ENCODE assay signal across 18 cellular contexts in the genomic region with DNA sequence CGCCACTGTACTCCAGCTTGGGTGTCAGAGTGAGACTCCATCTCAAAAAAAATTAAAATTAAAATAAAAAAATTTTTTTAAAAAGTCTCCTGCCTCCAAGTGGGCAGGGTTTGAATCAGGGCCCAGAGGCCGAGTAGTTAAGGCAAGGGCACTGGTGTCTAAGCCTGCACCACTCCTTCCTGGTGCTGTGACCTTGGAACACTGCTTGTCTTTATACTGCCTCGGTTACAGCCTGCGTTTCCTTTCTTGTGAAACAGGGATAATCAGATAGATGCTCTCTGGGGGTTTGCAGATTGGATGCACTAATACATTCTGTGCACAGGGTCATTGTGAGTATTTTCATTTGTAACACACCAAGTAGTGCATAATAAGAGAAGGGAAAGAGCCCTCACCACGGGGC. TPM values are rescaled to one million over a fixed set of nuclear protein-coding genes. Genes with fewer than 3 reads are reported as not detected.
DNase-seq lines count a peak whose midpoint lies in the region; ATAC-seq and TF ChIP-seq lines count a peak whose summit lies in the region.
"Had no signal": no experiment of that assay in that cellular context is flagged by ENCODE, and none has a peak within 500 bp of the region (broad histone marks: within the 10 kb centered on the region; RNA-seq: fewer than 3 reads in every experiment).

No MANE protein-coding gene starts in this region.

- H3K9me3 ChIP-seq in body of pancreas (no peaks in the 10 kb centered on the region), transverse colon (no peaks in the 10 kb centered on the region), smooth muscle cell (replicated peaks; ENCODE audit: low read depth) (no peaks in the 10 kb centered on the region)
- H3K9me3 ChIP-seq: Caco-2 had no signal

- H3K36me3 ChIP-seq in body of pancreas (replicated peaks in 1 of 2; ENCODE audit: insufficient read depth in 1 of 2, low read depth in 2 of 2) (no peaks in the 10 kb centered on the region), transverse colon (no peaks in the 10 kb centered on the region), smooth muscle cell (ENCODE audit: low read depth) (no peaks in the 10 kb centered on the region)

- H3K27ac Mint-ChIP-seq in stimulated activated naive B cell treated with anti-CD40 and anti-IgM and Interleukin-4, amounts not matched to agents 10 μg/mL and 1 μg/mL and 100 μg/mL, for 72 hours, result no peak overlapping the region

- peaks cover 3 to 22% of the 10 kb centered on the region in 2 donors for H3K4me1 Mint-ChIP-seq in stimulated activated naive B cell treated with anti-CD40 and anti-IgM and Interleukin-4, amounts not matched to agents 10 μg/mL and 1 μg/mL and 100 μg/mL, for 72 hours

- WGBS in body of pancreas, 2 donors, result 34% methylated on average over 5 of the region's 5 CpGs
- 53 to 75% methylated on average over 2 to 5 of the region's 5 CpGs for WGBS in transverse colon (ENCODE audit: low coverage in 1 of 2), 2 donors
- WGBS in smooth muscle cell (ENCODE audit: low lambda C conversion rate), result 93% methylated on average over 5 of the region's 5 CpGs

- H3K9ac ChIP-seq in smooth muscle cell (ENCODE audit: low read depth), result no peak overlapping the region

- DNase-seq in left ventricle myocardium superior (no peak), Right ventricle myocardium superior (no peak), body of pancreas (peak in 2 of 4 donors; percentile 52 to 54), left colon (peak in 1 of 2 donors; percentile 68), transverse colon (peak; percentile 48), smooth muscle cell (lab: John Stamatoyannopoulos, UW; ENCODE audit: unreplicated experiment) (no peak)
- DNase-seq in stimulated activated naive B cell treated with anti-CD40 and anti-IgM and Interleukin-4, amounts not matched to agents 10 μg/mL and 1 μg/mL and 100 μg/mL, for 72 hours, result no peak
- DNase-seq: ACHN; AML-193; Caco-2; CD4-positive, CD25-positive, alpha-beta regulatory T cell; EL; H7; Kasumi-1; NCI-H187 treated with DMSO at 0.1 percent for 48 hours; NCI-H345; NCI-H526 treated with DMSO at 0.1 percent for 48 hours had no signal

- H3K4me3 ChIP-seq in body of pancreas, result no peak overlapping the region
- H3K4me3 ChIP-seq in transverse colon, result no peak overlapping the region
- no peak overlapping the region for H3K4me3 ChIP-seq in smooth muscle cell

- H3K27ac ChIP-seq in body of pancreas, result peak overlapping the region in 1 of 4 donors; percentile 26
- H3K27ac ChIP-seq in transverse colon, result peak overlapping the region; percentile 71 to 83 (median 76)
- H3K27ac ChIP-seq in smooth muscle cell (ENCODE audit: low read depth), result no peak overlapping the region

- no peaks in the 10 kb centered on the region for H3K79me2 ChIP-seq in smooth muscle cell (ENCODE audit: low read depth)

- no peaks in the 10 kb centered on the region for H3K9me3 Mint-ChIP-seq in stimulated activated naive B cell treated with anti-CD40 and anti-IgM and Interleukin-4, amounts not matched to agents 10 μg/mL and 1 μg/mL and 100 μg/mL, for 72 hours
- H3K9me3 Mint-ChIP-seq: CD4-positive, CD25-positive, alpha-beta regulatory T cell had no signal

- H3K27me3 Mint-ChIP-seq in stimulated activated naive B cell treated with anti-CD40 and anti-IgM and Interleukin-4, amounts not matched to agents 10 μg/mL and 1 μg/mL and 100 μg/mL, for 72 hours, result peaks cover 26 to 37% of the 10 kb centered on the region in 2 donors
- H3K27me3 Mint-ChIP-seq: CD4-positive, CD25-positive, alpha-beta regulatory T cell had no signal

- no peaks in the 10 kb centered on the region for H4K20me1 ChIP-seq in smooth muscle cell (ENCODE audit: low read depth)

- no peak overlapping the region for H3K4me3 Mint-ChIP-seq in stimulated activated naive B cell treated with anti-CD40 and anti-IgM and Interleukin-4, amounts not matched to agents 10 μg/mL and 1 μg/mL and 100 μg/mL, for 72 hours
- H3K4me3 Mint-ChIP-seq: CD4-positive, CD25-positive, alpha-beta regulatory T cell had no signal

- H3K36me3 Mint-ChIP-seq in stimulated activated naive B cell treated with anti-CD40 and anti-IgM and Interleukin-4, amounts not matched to agents 10 μg/mL and 1 μg/mL and 100 μg/mL, for 72 hours, result no peaks in the 10 kb centered on the region
- H3K36me3 Mint-ChIP-seq: CD4-positive, CD25-positive, alpha-beta regulatory T cell had no signal

- ATAC-seq in left ventricle myocardium superior (peak; percentile 27), Right ventricle myocardium superior (ENCODE audit: poor library complexity) (no peak), body of pancreas (peak; percentile 49), left colon (peak; percentile 71), GM19328 (IDR thresholded peaks at IDR 0.05; ENCODE audit: unreplicated experiment) (no peak)
- ATAC-seq in stimulated activated naive B cell treated with anti-CD40 and anti-IgM and Interleukin-4, amounts not matched to agents 10 μg/mL and 1 μg/mL and 100 μg/mL, for 72 hours (replicated peaks), result no peak

- TF ChIP-seq EP300 in transverse colon (IDR thresholded peaks at IDR 0.05; ENCODE audit: low read depth), result no peak

- H3K4me2 ChIP-seq in smooth muscle cell, result no peak overlapping the region

- H2AFZ ChIP-seq in smooth muscle cell (ENCODE audit: low read depth), result no peak overlapping the region

- TF ChIP-seq CTCF in body of pancreas (IDR thresholded peaks at IDR 0.05) (no peak), transverse colon (IDR thresholded peaks at IDR 0.05) (no peak), smooth muscle cell (IDR thresholded peaks at IDR 0.05; ENCODE audit: borderline replicate concordance, insufficient read depth, poor library complexity, severe bottlenecking) (no peak)

- TF ChIP-seq POLR2A in body of pancreas (IDR thresholded peaks at IDR 0.05) (no peak), transverse colon (IDR thresholded peaks at IDR 0.05) (no peak)

- intact Hi-C loops in left ventricle myocardium superior (cut with micrococcal nuclease), result no loop called here
- intact Hi-C loops in Right ventricle myocardium superior (cut with DNase I), result no loop called here
- intact Hi-C loops in body of pancreas (cut with DNase I), result no loop called here
- intact Hi-C loops in left colon (cut with DNase I, micrococcal nuclease), result no loop called here
- intact Hi-C loops in transverse colon (cut with DNase I; ENCODE audit: low total_unique reads), result no loop called here

- H3K27me3 ChIP-seq in body of pancreas, result no peaks in the 10 kb centered on the region
- no peaks in the 10 kb centered on the region for H3K27me3 ChIP-seq in transverse colon
- H3K27me3 ChIP-seq in smooth muscle cell (ENCODE audit: low read depth), result no peaks in the 10 kb centered on the region

- H3F3A ChIP-seq in smooth muscle cell (ENCODE audit: low read depth), result no peaks in the 10 kb centered on the region

- H3K4me1 ChIP-seq in body of pancreas (peaks cover 25% of the 10 kb centered on the region), transverse colon (peaks cover 5 to 31% (median 25%) of the 10 kb centered on the region in 4 donors), smooth muscle cell (ENCODE audit: low read depth) (no peaks in the 10 kb centered on the region)

- in situ Hi-C loops in transverse colon (cut with MboI; ENCODE audit: low pct_ligation_motif_present in 1 of 4, low pct_unique_long_range_greater_than_20kb in 1 of 4, low sequenced_read_pairs in 3 of 4), result no loop called here

RNA-seq across cellular contexts. Expression of a gene that starts 58.4 kb away (rescaled TPM):
- total RNA-seq in left ventricle myocardium superior (12.6 TPM), Right ventricle myocardium superior (11.6 TPM), body of pancreas (10 to 100 TPM; 56.7 to 78.6 TPM), left colon (100 to 1,000 TPM; 164 to 178 TPM), transverse colon (100 to 1,000 TPM in 3 of 4 donors, 10 to 100 TPM in 1; 88.0 to 188 (median 174) TPM), smooth muscle cell (7.0 and 10.4 TPM in 2 replicates)
- polyA plus RNA-seq in smooth muscle cell, result 22.9 and 34.1 TPM in 2 replicates

Comparison
In these comparisons a context has a peak if more than half of its experiments do, and no peak if none do; other contexts are left out.
1. ATAC-seq: peak in left ventricle myocardium superior (single experiment), body of pancreas (single experiment) and left colon (single experiment); none in Right ventricle myocardium superior (single experiment), stimulated activated naive B cell treated with anti-CD40 and anti-IgM and Interleukin-4, amounts not matched to agents 10 μg/mL and 1 μg/mL and 100 μg/mL, for 72 hours (0 of 2) and GM19328 (single experiment).